Comparison of ENCODE assay signal across 8 cellular contexts in genomic region chr15:41417418-41417811, GRCh38. TPM values are rescaled to one million over a fixed set of nuclear protein-coding genes. Genes with fewer than 3 reads are reported as not detected.
DNase-seq lines count a peak whose midpoint lies in the region; ATAC-seq and TF ChIP-seq lines count a peak whose summit lies in the region.

No MANE protein-coding gene starts in this region.

- H3K9ac ChIP-seq in neuronal stem cell (ENCODE audit: low read depth, low read length, poor library complexity) = peak overlapping the region; percentile 98

- DNase-seq in UCSD-AML1 (lab: John Stamatoyannopoulos, UW; ENCODE audit: unreplicated experiment) (peak; percentile 66), fibroblast of mammary gland (ENCODE audit: low read depth) (peak; percentile 25), neuronal stem cell (ENCODE audit: low spot score) (no peak), NCI-H146 treated with DMSO at 0.1 percent for 48 hours (lab: John Stamatoyannopoulos, UW; ENCODE audit: unreplicated experiment) (no peak), SKM-1 (lab: John Stamatoyannopoulos, UW; ENCODE audit: unreplicated experiment) (no peak)

- H3K4me2 ChIP-seq in neuronal stem cell (ENCODE audit: insufficient read depth, low read length, poor library complexity, severe bottlenecking) = peak overlapping the region; percentile 62

- H4K91ac ChIP-seq in neuronal stem cell (ENCODE audit: low read depth, low read length, poor library complexity) = peak overlapping the region; percentile 30

- H3K27me3 ChIP-seq in neuronal stem cell (ENCODE audit: control insufficient read depth in 3 of 3, insufficient read depth in 3 of 3, low read depth in 1 of 3, low read length in 3 of 3) = no peaks in the 10 kb centered on the region

- H3K18ac ChIP-seq in neuronal stem cell (ENCODE audit: low read length) = peak overlapping the region; percentile 98

- H2BK12ac ChIP-seq in neuronal stem cell (ENCODE audit: low read length) = peak overlapping the region; percentile 41

- WGBS in neuronal stem cell (ENCODE audit: extremely low coverage in 2 of 2, insufficient read length in 2 of 2, insufficient replicate concordance in 1 of 2), 2 donors = no CpG with 5 or more reads among the region's 32 CpGs

- no peaks in the 10 kb centered on the region for H3K9me3 ChIP-seq in neuronal stem cell (replicated peaks in 1 of 2; ENCODE audit: control insufficient read depth in 2 of 2, insufficient read depth in 1 of 2, low read depth in 1 of 2, low read length in 2 of 2)

- no peak for TF ChIP-seq CTCF in C4-2B (conservative IDR thresholded peaks at IDR 0.05)
- TF ChIP-seq CTCF in fibroblast of mammary gland (conservative IDR thresholded peaks at IDR 0.05; ENCODE audit: control insufficient read depth, insufficient read depth, low read depth, low read length) = no peak

- H2BK120ac ChIP-seq in neuronal stem cell (ENCODE audit: low read depth, low read length) = peak overlapping the region; percentile 87

- peak overlapping the region; percentile 99 for H2BK5ac ChIP-seq in neuronal stem cell (ENCODE audit: low read length)

- peak overlapping the region; percentile 81 for H2AK5ac ChIP-seq in neuronal stem cell (ENCODE audit: low read depth, low read length)

- H3K4me3 ChIP-seq in fibroblast of mammary gland (ENCODE audit: control insufficient read depth, low read depth, low read length) (peak overlapping the region; percentile 79), neuronal stem cell (ENCODE audit: low read length in 2 of 2) (peak overlapping the region; percentile 59 to 99)

- peak overlapping the region; percentile 3 for H4K8ac ChIP-seq in neuronal stem cell (ENCODE audit: low read depth, low read length)

- ATAC-seq in GM19351 (IDR thresholded peaks at IDR 0.05; ENCODE audit: unreplicated experiment) (peak; percentile 32), HG03342 (IDR thresholded peaks at IDR 0.05; ENCODE audit: unreplicated experiment) (peak; percentile 39)

- H3K36me3 ChIP-seq in neuronal stem cell (replicated peaks in 1 of 2; ENCODE audit: control insufficient read depth in 2 of 2, insufficient read depth in 2 of 2, low read length in 2 of 2) = peaks cover 0 to 6% of the 10 kb centered on the region in 2 donors

- H2BK15ac ChIP-seq in neuronal stem cell (ENCODE audit: low read length) = no peak overlapping the region

- peak overlapping the region; percentile 95 for H3K14ac ChIP-seq in neuronal stem cell (ENCODE audit: low read length)

- H2AFZ ChIP-seq in neuronal stem cell (ENCODE audit: low read length) = peak overlapping the region; percentile 99

- peaks cover 6% of the 10 kb centered on the region for H3K79me1 ChIP-seq in neuronal stem cell (ENCODE audit: low read depth, low read length)

- no peaks in the 10 kb centered on the region for H3K4me1 ChIP-seq in neuronal stem cell (ENCODE audit: control insufficient read depth in 2 of 2, insufficient read depth in 1 of 2, low read depth in 1 of 2, low read length in 2 of 2)

- H3K27ac ChIP-seq in C4-2B (peak overlapping the region; percentile 69), neuronal stem cell (replicated peaks; ENCODE audit: low read length) (peak overlapping the region; percentile 61)

- peak overlapping the region; percentile 97 for H3K23ac ChIP-seq in neuronal stem cell (ENCODE audit: low read depth, low read length, poor library complexity)

- no peak overlapping the region for H3K4ac ChIP-seq in neuronal stem cell (ENCODE audit: low read length)

RNA-seq across cellular contexts. Expression of gene RTF1, which starts 0.5 kb away (rescaled TPM):
- 66.2 TPM for polyA plus RNA-seq in neuronal stem cell (2013, experiment 1 of 2)
- polyA plus RNA-seq in neuronal stem cell (2013, experiment 2 of 2) = 68.7 TPM

RNA-seq across cellular contexts. Expression of gene NDUFAF1, which starts 15.1 kb away (rescaled TPM):
- polyA plus RNA-seq in neuronal stem cell (2013, experiment 1 of 2) = 14.2 TPM
- 14.2 TPM for polyA plus RNA-seq in neuronal stem cell (2013, experiment 2 of 2)

Comparison
In these comparisons a context has a peak if more than half of its experiments do, and no peak if none do; other contexts are left out.
1. DNase-seq: peak in UCSD-AML1 (single experiment) and fibroblast of mammary gland (single experiment); none in neuronal stem cell (single experiment), NCI-H146 treated with DMSO at 0.1 percent for 48 hours (single experiment) and SKM-1 (single experiment).